ENCODE assay signal across 2 cellular contexts in genomic region chr2:159371506-159371905, GRCh38.
A peak's percentile ranks its signal among the peaks of the same experiment; 100 is the strongest.
TF ChIP-seq lines count a peak whose summit lies in the region.

No MANE protein-coding gene starts in this region.

TF ChIP-seq in liver, 16 proteins besides CTCF, POLR2A, EP300 and RAD21 (continued from another document):
- TF ChIP-seq, protein P1, sequence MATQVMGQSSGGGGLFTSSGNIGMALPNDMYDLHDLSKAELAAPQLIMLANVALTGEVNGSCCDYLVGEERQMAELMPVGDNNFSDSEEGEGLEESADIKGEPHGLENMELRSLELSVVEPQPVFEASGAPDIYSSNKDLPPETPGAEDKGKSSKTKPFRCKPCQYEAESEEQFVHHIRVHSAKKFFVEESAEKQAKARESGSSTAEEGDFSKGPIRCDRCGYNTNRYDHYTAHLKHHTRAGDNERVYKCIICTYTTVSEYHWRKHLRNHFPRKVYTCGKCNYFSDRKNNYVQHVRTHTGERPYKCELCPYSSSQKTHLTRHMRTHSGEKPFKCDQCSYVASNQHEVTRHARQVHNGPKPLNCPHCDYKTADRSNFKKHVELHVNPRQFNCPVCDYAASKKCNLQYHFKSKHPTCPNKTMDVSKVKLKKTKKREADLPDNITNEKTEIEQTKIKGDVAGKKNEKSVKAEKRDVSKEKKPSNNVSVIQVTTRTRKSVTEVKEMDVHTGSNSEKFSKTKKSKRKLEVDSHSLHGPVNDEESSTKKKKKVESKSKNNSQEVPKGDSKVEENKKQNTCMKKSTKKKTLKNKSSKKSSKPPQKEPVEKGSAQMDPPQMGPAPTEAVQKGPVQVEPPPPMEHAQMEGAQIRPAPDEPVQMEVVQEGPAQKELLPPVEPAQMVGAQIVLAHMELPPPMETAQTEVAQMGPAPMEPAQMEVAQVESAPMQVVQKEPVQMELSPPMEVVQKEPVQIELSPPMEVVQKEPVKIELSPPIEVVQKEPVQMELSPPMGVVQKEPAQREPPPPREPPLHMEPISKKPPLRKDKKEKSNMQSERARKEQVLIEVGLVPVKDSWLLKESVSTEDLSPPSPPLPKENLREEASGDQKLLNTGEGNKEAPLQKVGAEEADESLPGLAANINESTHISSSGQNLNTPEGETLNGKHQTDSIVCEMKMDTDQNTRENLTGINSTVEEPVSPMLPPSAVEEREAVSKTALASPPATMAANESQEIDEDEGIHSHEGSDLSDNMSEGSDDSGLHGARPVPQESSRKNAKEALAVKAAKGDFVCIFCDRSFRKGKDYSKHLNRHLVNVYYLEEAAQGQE (IDR thresholded peaks at IDR 0.05) = no peak
- TF ChIP-seq HNF4G (IDR thresholded peaks at IDR 0.05) (peak; percentile 24), SP1 (IDR thresholded peaks at IDR 0.05) (no peak), FOXA2 (IDR thresholded peaks at IDR 0.05) (no peak), RXRA (IDR thresholded peaks at IDR 0.05) (no peak), HNF4A (conservative IDR thresholded peaks at IDR 0.05) (peak; percentile 56 to 63), YY1 (IDR thresholded peaks at IDR 0.05) (no peak)
- TF ChIP-seq, protein P2, sequence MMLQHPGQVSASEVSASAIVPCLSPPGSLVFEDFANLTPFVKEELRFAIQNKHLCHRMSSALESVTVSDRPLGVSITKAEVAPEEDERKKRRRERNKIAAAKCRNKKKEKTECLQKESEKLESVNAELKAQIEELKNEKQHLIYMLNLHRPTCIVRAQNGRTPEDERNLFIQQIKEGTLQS (IDR thresholded peaks at IDR 0.05) = no peak

TF ChIP-seq in HepG2, 621 proteins besides CTCF, POLR2A, EP300 and RAD21 (continued from another document):
- TF ChIP-seq ZBTB40 (IDR thresholded peaks at IDR 0.05) (no peak), ZBTB40 (CRISPR knock-in tag; IDR thresholded peaks at IDR 0.05) (no peak)
